ENCODE assay signal across 22 cellular contexts in the genomic region with DNA sequence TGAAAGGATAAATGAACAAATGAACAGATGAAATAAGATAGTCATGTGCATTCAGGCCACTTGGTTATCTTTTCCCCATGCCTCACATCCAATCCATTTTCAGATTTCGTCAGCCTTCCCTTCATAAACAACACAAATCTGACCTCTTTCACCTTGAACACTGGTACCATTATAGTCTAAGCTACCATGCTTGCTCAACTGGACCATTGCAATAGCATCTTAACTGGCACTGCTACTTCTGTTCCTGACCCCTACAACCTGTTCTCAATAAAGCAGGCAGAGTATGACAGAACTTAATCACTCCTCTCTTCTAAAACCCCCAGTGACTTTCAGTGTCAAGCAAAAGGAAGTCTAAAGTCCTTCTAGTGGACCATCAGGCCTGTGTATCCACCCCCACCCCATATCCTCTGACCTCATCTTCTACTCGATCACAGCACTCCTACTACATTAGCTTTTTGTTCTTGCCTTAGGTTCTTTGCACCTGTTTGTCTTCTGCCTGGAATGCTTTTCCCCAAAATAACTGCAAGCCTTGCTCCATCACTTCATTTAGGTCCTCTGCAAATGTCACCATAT.
"Had no signal": no experiment of that assay in that cellular context is flagged by ENCODE, and none has a peak within 500 bp of the region (broad histone marks: within the 10 kb centered on the region; RNA-seq: fewer than 3 reads in every experiment).

No MANE protein-coding gene starts in this region.

- FAIRE-seq: endometrium, frontal cortex, kidney, small intestine, urothelium cell line had no signal

- H3K36me3 ChIP-seq: thoracic aorta, tibial nerve, upper lobe of left lung had no signal

- H3K27ac ChIP-seq: psoas muscle, thoracic aorta, tibial nerve, upper lobe of left lung had no signal

- H3K4me3 ChIP-seq: lung, psoas muscle, thoracic aorta, tibial nerve, upper lobe of left lung had no signal

- DNase-seq: cortex of kidney; effector memory CD8-positive, alpha-beta T cell; hypothalamus; kidney; mesenchymal stem cell; midbrain; naive thymus-derived CD4-positive, alpha-beta T cell; nucleus accumbens; psoas muscle; right cardiac atrium; small intestine; stimulated activated CD4-positive, alpha-beta T cell treated with anti-CD3 and anti-CD28 coated beads, Interleukin-15, amount 100 ng/mL, for 24 hours; stimulated activated CD4-positive, alpha-beta T cell treated with anti-CD3 and anti-CD28 coated beads, Interleukin-2, amount 100 ng/mL, for 48 hours; stimulated activated naive B cell treated with anti-CD40 and anti-IgM and Interleukin-4, amounts not matched to agents 10 μg/mL and 1 μg/mL and 100 μg/mL, for 72 hours; upper lobe of left lung had no signal

- H3K27me3 ChIP-seq: tibial nerve, upper lobe of left lung had no signal

- ATAC-seq: effector memory CD8-positive, alpha-beta T cell; left lobe of liver; naive thymus-derived CD4-positive, alpha-beta T cell; right cardiac atrium; stimulated activated naive B cell treated with anti-CD40 and anti-IgM and Interleukin-4, amounts not matched to agents 10 μg/mL and 1 μg/mL and 100 μg/mL, for 72 hours had no signal

- H3K4me1 ChIP-seq: tibial nerve, upper lobe of left lung had no signal

- H3K9me3 ChIP-seq: psoas muscle, thoracic aorta, tibial nerve, upper lobe of left lung had no signal
